ENCODE assay signal across 29 cellular contexts in the genomic region with DNA sequence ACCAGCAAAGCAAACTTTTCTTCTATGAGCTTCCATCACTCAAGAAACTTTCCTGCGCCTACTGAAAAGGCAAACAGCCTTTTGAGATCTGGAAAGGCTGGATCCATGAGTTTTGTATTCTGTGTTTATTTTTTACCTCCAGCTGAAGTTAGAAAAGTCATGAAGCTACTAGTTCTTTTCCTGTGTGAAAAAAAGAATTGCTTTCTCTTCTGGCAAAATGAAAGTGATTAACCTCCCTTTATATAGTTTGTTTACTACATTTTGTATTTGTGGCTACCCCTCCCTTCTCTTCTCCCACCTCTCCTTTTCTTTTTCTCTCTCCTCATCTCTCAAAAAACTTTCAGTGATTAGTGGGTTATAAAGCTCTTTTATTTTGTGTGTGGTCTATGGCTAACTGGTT. TPM values are rescaled to one million over a fixed set of nuclear protein-coding genes. Genes with fewer than 3 reads are reported as not detected.
DNase-seq lines count a peak whose midpoint lies in the region; ATAC-seq, FAIRE-seq and TF ChIP-seq lines count a peak whose summit lies in the region.
"Had no signal": no experiment of that assay in that cellular context is flagged by ENCODE, and none has a peak within 500 bp of the region (broad histone marks: within the 10 kb centered on the region; RNA-seq: fewer than 3 reads in every experiment).

No MANE protein-coding gene starts in this region.

- no peaks in the 10 kb centered on the region for H4K20me1 ChIP-seq in GM23248 (ENCODE audit: insufficient read depth)
- H4K20me1 ChIP-seq in neural progenitor cell (ENCODE audit: low read depth): no peaks in the 10 kb centered on the region

- H3K4me3 Mint-ChIP-seq in activated CD4-positive, alpha-beta T cell treated with anti-CD3 and anti-CD28 coated beads for 36 hours: no peak overlapping the region
- peak overlapping the region; percentile 38 for H3K4me3 Mint-ChIP-seq in central memory CD8-positive, alpha-beta T cell
- no peak overlapping the region for H3K4me3 Mint-ChIP-seq in neural progenitor cell
- H3K4me3 Mint-ChIP-seq: activated CD4-positive, alpha-beta memory T cell treated with anti-CD3 and anti-CD28 coated beads for 36 hours had no signal

- H3F3A ChIP-seq in GM23248 (ENCODE audit: insufficient read depth) (no peaks in the 10 kb centered on the region), neural progenitor cell (ENCODE audit: low read depth) (peaks cover 4% of the 10 kb centered on the region)

- H3K79me2 ChIP-seq in GM23248 (ENCODE audit: insufficient read depth): no peaks in the 10 kb centered on the region
- no peaks in the 10 kb centered on the region for H3K79me2 ChIP-seq in neural progenitor cell (ENCODE audit: low read depth)

- no peaks in the 10 kb centered on the region for H3K36me3 ChIP-seq in GM23248 (ENCODE audit: low read depth)
- no peaks in the 10 kb centered on the region for H3K36me3 ChIP-seq in neural progenitor cell
- no peaks in the 10 kb centered on the region for H3K36me3 ChIP-seq in kidney (ENCODE audit: control insufficient read depth in 1 of 2, insufficient read depth in 2 of 2, low read length in 2 of 2)
- H3K36me3 ChIP-seq in aorta (ENCODE audit: control insufficient read depth in 1 of 2, insufficient read depth in 2 of 2, low read length in 1 of 2): no peaks in the 10 kb centered on the region
- H3K36me3 ChIP-seq: ascending aorta, BE2C, heart right ventricle, left ventricle myocardium inferior, spleen, stomach, transverse colon had no signal

- no peak for FAIRE-seq in kidney (lab: Jason Lieb, UNC)
- FAIRE-seq: A549 had no signal

- WGBS in GM23248 (ENCODE audit: low coverage in 1 of 2, low lambda C conversion rate in 2 of 2, missing lambda C conversion rate in 2 of 2), 2 experiments: 94 to 100% methylated on average over 1 of the region's 1 CpG
- WGBS in aorta, 2 donors: 58 to 68% methylated on average over 1 of the region's 1 CpG

- no peaks in the 10 kb centered on the region for H3K36me3 Mint-ChIP-seq in activated CD4-positive, alpha-beta T cell treated with anti-CD3 and anti-CD28 coated beads for 36 hours (ENCODE audit: low read depth)
- no peaks in the 10 kb centered on the region for H3K36me3 Mint-ChIP-seq in central memory CD8-positive, alpha-beta T cell (ENCODE audit: insufficient read depth)
- peaks cover 13% of the 10 kb centered on the region for H3K36me3 Mint-ChIP-seq in neural progenitor cell
- H3K36me3 Mint-ChIP-seq: activated CD4-positive, alpha-beta memory T cell treated with anti-CD3 and anti-CD28 coated beads for 36 hours had no signal

- no peak for DNase-seq in activated CD4-positive, alpha-beta T cell treated with anti-CD3 and anti-CD28 coated beads for 36 hours
- DNase-seq in activated CD4-positive, alpha-beta T cell treated with anti-CD3 and anti-CD28 coated beads, Interleukin-2, amount 50 U/mL, for 1 hour: no peak
- DNase-seq in GM23248 (no peak), neural progenitor cell (ENCODE audit: low spot score) (no peak), pons (ENCODE audit: low spot score) (no peak), kidney (no peak), aorta (no peak)
- DNase-seq in central memory CD8-positive, alpha-beta T cell (ENCODE audit: low spot score in 2 of 2): no peak
- DNase-seq: activated CD4-positive, alpha-beta memory T cell treated with anti-CD3 and anti-CD28 coated beads for 36 hours; activated naive CD4-positive, alpha-beta T cell; BE2C; central memory CD4-positive, alpha-beta T cell; dorsolateral prefrontal cortex; foreskin fibroblast; heart right ventricle; left ventricle myocardium inferior; NCI-H1092 treated with DMSO at 0.1 percent for 48 hours; NCI-H2081; NCI-H446 treated with DMSO at 0.1 percent for 48 hours; occipital lobe; PC-9; SHP77; spleen; stimulated activated CD4-positive, alpha-beta T cell treated with anti-CD3 and anti-CD28 coated beads, Interleukin-4, amount 100 ng/mL, for 4 hours; stomach; transverse colon had no signal

- H3K9me3 ChIP-seq in GM23248 (ENCODE audit: low read depth) (no peaks in the 10 kb centered on the region), neural progenitor cell (ENCODE audit: low read depth) (no peaks in the 10 kb centered on the region), kidney (ENCODE audit: control insufficient read depth in 1 of 2, low read length in 2 of 2) (no peaks in the 10 kb centered on the region), aorta (ENCODE audit: control insufficient read depth, low read length) (no peaks in the 10 kb centered on the region)
- H3K9me3 ChIP-seq: A549, ascending aorta, BE2C, heart right ventricle, left ventricle myocardium inferior, spleen, stomach, transverse colon had no signal

- CTCF ChIA-PET in activated CD4-positive, alpha-beta T cell treated with anti-CD3 and anti-CD28 coated beads for 36 hours (lab: Charles Lee): interaction anchor here (0.6 to 2.5 kb wide), 4 partner anchors 16 to 76 kb away, joined by 3 to 8 read pairs (median 3); no protein-coding TSS in a partner anchor

- ATAC-seq in activated CD4-positive, alpha-beta T cell treated with anti-CD3 and anti-CD28 coated beads for 36 hours: peak; percentile 36
- ATAC-seq in central memory CD8-positive, alpha-beta T cell (replicated peaks; ENCODE audit: extremely low read depth, poor library complexity, severe bottlenecking): no peak
- ATAC-seq in aorta (ENCODE audit: low FRiP score): no peak
- ATAC-seq: A549, heart right ventricle had no signal

- H3K27ac Mint-ChIP-seq in activated CD4-positive, alpha-beta T cell treated with anti-CD3 and anti-CD28 coated beads for 36 hours: no peak overlapping the region
- H3K27ac Mint-ChIP-seq in central memory CD8-positive, alpha-beta T cell (ENCODE audit: low read depth): peak overlapping the region; percentile 8
- H3K27ac Mint-ChIP-seq in neural progenitor cell: peak overlapping the region; percentile 8
- H3K27ac Mint-ChIP-seq: activated CD4-positive, alpha-beta memory T cell treated with anti-CD3 and anti-CD28 coated beads for 36 hours had no signal

- H2AFZ ChIP-seq in GM23248 (peak overlapping the region; percentile 63), neural progenitor cell (replicated peaks) (peak overlapping the region; percentile 46)
- H2AFZ ChIP-seq: PC-9 had no signal

- peaks cover 7% of the 10 kb centered on the region for H3K27me3 Mint-ChIP-seq in activated CD4-positive, alpha-beta T cell treated with anti-CD3 and anti-CD28 coated beads for 36 hours
- H3K27me3 Mint-ChIP-seq in central memory CD8-positive, alpha-beta T cell: peaks cover 20% of the 10 kb centered on the region
- H3K27me3 Mint-ChIP-seq in neural progenitor cell (ENCODE audit: insufficient read depth, low read depth): no peaks in the 10 kb centered on the region

- H3K4me2 ChIP-seq in GM23248 (ENCODE audit: unreplicated experiment): no peak overlapping the region
- no peak overlapping the region for H3K4me2 ChIP-seq in neural progenitor cell
- H3K4me2 ChIP-seq: A549, PC-9 had no signal

- no peak overlapping the region for H3K27ac ChIP-seq in GM23248
- no peak overlapping the region for H3K27ac ChIP-seq in neural progenitor cell
- no peak overlapping the region for H3K27ac ChIP-seq in kidney (ENCODE audit: low read depth in 2 of 2, low read length in 2 of 2)
- H3K27ac ChIP-seq in aorta (ENCODE audit: low read depth in 1 of 2, low read length in 2 of 2): no peak overlapping the region
- H3K27ac ChIP-seq: A549, ascending aorta, dorsolateral prefrontal cortex, left ventricle myocardium inferior, PC-9, transverse colon, VCaP had no signal

- TF ChIP-seq CTCF in neural progenitor cell (IDR thresholded peaks at IDR 0.05): no peak
- TF ChIP-seq CTCF in kidney (IDR thresholded peaks at IDR 0.05; ENCODE audit: borderline replicate concordance, extremely low read depth, insufficient read depth): no peak

- intact Hi-C loops in activated CD4-positive, alpha-beta T cell treated with anti-CD3 and anti-CD28 coated beads for 36 hours (cut with DNase I, micrococcal nuclease): no loop called here
- intact Hi-C loops in kidney (cut with DNase I): no loop called here
- intact Hi-C loops in aorta (cut with DNase I): no loop called here

- peaks cover 5% of the 10 kb centered on the region for H3K9me3 Mint-ChIP-seq in activated CD4-positive, alpha-beta T cell treated with anti-CD3 and anti-CD28 coated beads for 36 hours (ENCODE audit: low read depth)
- H3K9me3 Mint-ChIP-seq in central memory CD8-positive, alpha-beta T cell: no peaks in the 10 kb centered on the region
- peaks cover 26% of the 10 kb centered on the region for H3K9me3 Mint-ChIP-seq in neural progenitor cell

- H3K4me1 Mint-ChIP-seq in activated CD4-positive, alpha-beta T cell treated with anti-CD3 and anti-CD28 coated beads for 36 hours: peaks cover 21% of the 10 kb centered on the region
- peaks cover 20% of the 10 kb centered on the region for H3K4me1 Mint-ChIP-seq in central memory CD8-positive, alpha-beta T cell
- peaks cover 50% of the 10 kb centered on the region for H3K4me1 Mint-ChIP-seq in neural progenitor cell

- no peak overlapping the region for H3K9ac ChIP-seq in GM23248
- H3K9ac ChIP-seq in neural progenitor cell: no peak overlapping the region
- no peak overlapping the region for H3K9ac ChIP-seq in kidney (ENCODE audit: low read length in 2 of 2)

- H3K9me2 ChIP-seq in GM23248 (ENCODE audit: insufficient read depth): no peaks in the 10 kb centered on the region

- no peak overlapping the region for H3K4me3 ChIP-seq in GM23248
- no peak overlapping the region for H3K4me3 ChIP-seq in neural progenitor cell
- H3K4me3 ChIP-seq in kidney (ENCODE audit: low read length in 2 of 2): no peak overlapping the region
- no peak overlapping the region for H3K4me3 ChIP-seq in aorta (ENCODE audit: low read length in 2 of 2)
- H3K4me3 ChIP-seq: A549, ascending aorta, dorsolateral prefrontal cortex, heart right ventricle, left ventricle myocardium inferior, PC-9, spleen, stomach, transverse colon had no signal

- in situ Hi-C loops in GM23248 (cut with MboI): loop anchor here (10.0 kb wide), 1 partner anchor 63 kb away; no protein-coding TSS in a partner anchor

- H3K27me3 ChIP-seq in GM23248 (replicated peaks; ENCODE audit: insufficient read depth) (no peaks in the 10 kb centered on the region), neural progenitor cell (no peaks in the 10 kb centered on the region), aorta (ENCODE audit: control insufficient read depth in 1 of 2, insufficient read depth in 2 of 2, low read length in 1 of 2) (no peaks in the 10 kb centered on the region)
- H3K27me3 ChIP-seq: ascending aorta, BE2C, heart right ventricle, stomach, transverse colon had no signal

- POLR2A ChIA-PET in activated CD4-positive, alpha-beta T cell treated with anti-CD3 and anti-CD28 coated beads for 36 hours (lab: Charles Lee): no interaction called here

- peaks cover 4% of the 10 kb centered on the region for H3K4me1 ChIP-seq in GM23248 (ENCODE audit: insufficient read depth)
- H3K4me1 ChIP-seq in neural progenitor cell: peaks cover 21% of the 10 kb centered on the region
- H3K4me1 ChIP-seq in kidney (ENCODE audit: control insufficient read depth in 1 of 2, insufficient read depth in 1 of 2, low read depth in 1 of 2, low read length in 2 of 2): no peaks in the 10 kb centered on the region
- peaks cover 1 to 2% of the 10 kb centered on the region in 2 donors for H3K4me1 ChIP-seq in aorta (ENCODE audit: control insufficient read depth in 1 of 2, insufficient read depth in 2 of 2, low read length in 2 of 2)
- H3K4me1 ChIP-seq: A549, BE2C, heart right ventricle, left ventricle myocardium inferior had no signal

RNA-seq across cellular contexts. Expression of gene RNF152, which starts 49.3 kb away (rescaled TPM):
- under 1 TPM; 0.05 to 0.28 TPM for total RNA-seq in activated CD4-positive, alpha-beta T cell treated with anti-CD3 and anti-CD28 coated beads for 36 hours
- total RNA-seq in GM23248 (2014; rRNA removed; shearing (Covaris generic)): 5.4 and 11.3 TPM in 2 replicates
- polyA plus RNA-seq in GM23248 (2016; fragmentation: Nextera tagmentation; extraction: Ambion mirVana): 1.9 and 2.3 TPM in 2 replicates
- total RNA-seq in neural progenitor cell (ENCODE audit: low replicate concordance): 23.0 and 24.1 TPM in 2 replicates
- total RNA-seq in kidney: 45.0 TPM
- 37.6 TPM for polyA plus RNA-seq in kidney (ENCODE audit: insufficient read depth, low read depth, low replicate concordance)
- 10 to 100 TPM; 24.9 to 25.5 TPM for total RNA-seq in aorta
- 10 to 100 TPM in 1 of 2 donors, 1 to 10 TPM in 1; 5.3 to 18.1 TPM for polyA plus RNA-seq in aorta
- total RNA-seq: PC-9 had no signal
